ENCODE assay signal across 8 cellular contexts in the genomic region with DNA sequence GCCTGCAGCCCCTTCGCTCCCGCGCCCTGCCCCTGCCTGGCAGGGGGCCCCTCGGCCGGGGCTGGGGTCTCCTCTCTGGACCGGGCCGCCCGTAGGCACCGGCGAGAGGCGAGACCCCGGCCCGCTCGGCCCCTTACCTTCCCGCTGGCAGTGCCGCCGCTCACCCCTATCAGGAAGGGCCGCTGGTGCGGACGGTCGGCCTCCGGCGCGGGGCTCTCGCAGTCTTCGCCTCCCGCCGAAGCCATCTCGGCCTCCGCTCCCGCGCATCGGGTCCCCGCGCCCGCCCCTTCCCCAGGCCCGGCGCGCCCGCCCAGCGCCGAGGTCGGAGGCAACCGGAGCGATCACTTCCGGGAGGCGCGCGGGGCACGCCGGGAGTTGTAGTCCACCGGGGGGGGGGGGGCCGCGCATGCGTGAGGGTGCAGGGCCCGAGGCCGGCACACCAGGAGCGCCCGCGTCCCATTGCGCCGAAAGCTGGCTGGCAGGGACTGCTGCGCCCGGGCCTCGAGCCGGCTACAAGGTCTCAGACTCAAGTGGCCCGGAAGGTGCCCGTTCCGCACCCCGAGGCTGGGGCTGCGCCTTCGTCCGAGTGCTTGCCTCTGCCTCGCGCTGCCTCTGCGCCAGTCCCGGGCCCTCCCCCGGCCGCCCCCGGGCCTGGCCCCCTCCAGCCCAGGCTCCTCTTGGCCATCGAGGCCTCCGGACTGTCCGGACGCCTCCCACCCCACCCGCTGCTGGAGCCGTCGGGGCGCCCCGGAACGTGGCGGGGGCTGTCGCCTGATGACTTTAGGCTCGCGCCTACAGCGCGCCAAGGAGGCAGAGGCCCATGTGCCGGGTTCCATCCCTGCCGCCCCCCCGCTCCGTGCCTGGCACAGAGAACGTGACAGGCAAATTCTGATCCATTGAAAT. TPM values are rescaled to one million over a fixed set of nuclear protein-coding genes. Genes with fewer than 3 reads are reported as not detected.
A peak's percentile ranks its signal among the peaks of the same experiment; 100 is the strongest.
DNase-seq lines count a peak whose midpoint lies in the region; ATAC-seq and TF ChIP-seq lines count a peak whose summit lies in the region.

A gene (minus strand): TSS at position 334 of the 903 bp plus-strand sequence. CDS start 89 bp downstream, at position 245.

- H3K27ac ChIP-seq in adrenal gland, result peak within 1 kb of the TSS in 4 of 5 donors; percentile 43 to 86 (median 66)
- H3K27ac ChIP-seq in heart left ventricle, result peak within 1 kb of the TSS; percentile 20 to 96 (median 86)
- peak within 1 kb of the TSS; percentile 82 to 88 (median 86) for H3K27ac ChIP-seq in transverse colon

- no peak for TF ChIP-seq EP300 in transverse colon (IDR thresholded peaks at IDR 0.05; ENCODE audit: low read depth)

- TF ChIP-seq CTCF in GM12865 (IDR thresholded peaks at IDR 0.05; ENCODE audit: insufficient read depth, low read depth, low read length, missing control alignments) (no peak), adrenal gland (IDR thresholded peaks at IDR 0.05) (no peak), heart left ventricle (IDR thresholded peaks at IDR 0.05) (peak in 4 of 12 donors; percentile 1 to 22 (median 4)), transverse colon (IDR thresholded peaks at IDR 0.05) (peak in 1 of 5 experiments; percentile 2)

- 7 to 55% (median 25%) methylated on average over 4 to 101 of the region's 101 CpGs for WGBS in adrenal gland, 4 donors
- WGBS in heart left ventricle, 4 donors, result 5 to 16% (median 9%) methylated on average over 47 to 101 of the region's 101 CpGs
- WGBS in transverse colon (ENCODE audit: low coverage in 1 of 2), 2 donors, result 18% methylated on average over 27 of the region's 101 CpGs; no CpG with 5 or more reads in 1 of the 2 donors

- ATAC-seq in HG02610 (IDR thresholded peaks at IDR 0.05; ENCODE audit: unreplicated experiment), result peak; percentile 80
- peak; percentile 86 to 98 (median 98) for ATAC-seq in heart left ventricle

- H3K9me3 ChIP-seq in adrenal gland (replicated peaks in 1 of 3) (no peaks in the 10 kb centered on the region), heart left ventricle (no peaks in the 10 kb centered on the region), transverse colon (no peaks in the 10 kb centered on the region)

- H3K36me3 ChIP-seq in adrenal gland (replicated peaks in 1 of 2) (peaks cover 0 to 31% of the 10 kb centered on the region in 2 donors), heart left ventricle (peaks cover 0 to 39% (median 32%) of the 10 kb centered on the region in 9 donors), transverse colon (peaks cover 0 to 13% (median 3%) of the 10 kb centered on the region in 4 donors)

- intact Hi-C loops in adrenal gland (cut with DNase I), result no loop called here
- intact Hi-C loops in heart left ventricle (cut with DNase I), result loop anchor here in 1 of 10 donors (10.0 kb wide), 1 partner anchor 214 kb away; a partner anchor contains a TSS
- intact Hi-C loops in posterior cingulate gyrus (cut with DNase I), result loop anchor here (2.0 kb wide), 1 partner anchor 28 kb away; a partner anchor contains a TSS
- intact Hi-C loops in transverse colon (cut with DNase I; ENCODE audit: low total_unique reads), result no loop called here

- H3K4me1 ChIP-seq in adrenal gland (replicated peaks in 1 of 2) (peaks cover 10 to 15% of the 10 kb centered on the region in 2 donors), heart left ventricle (peaks cover 3 to 20% (median 11%) of the 10 kb centered on the region in 12 donors), transverse colon (peaks cover 12 to 23% (median 16%) of the 10 kb centered on the region in 4 donors)

- in situ Hi-C loops in transverse colon (cut with MboI; ENCODE audit: low pct_ligation_motif_present in 1 of 4, low pct_unique_long_range_greater_than_20kb in 1 of 4, low sequenced_read_pairs in 3 of 4), result no loop called here

- peak in 1 of 2 donors; percentile 62 for TF ChIP-seq POLR2A in adrenal gland (IDR thresholded peaks at IDR 0.05)
- peak in 1 of 2 donors; percentile 77 for TF ChIP-seq POLR2A in heart left ventricle (IDR thresholded peaks at IDR 0.05)
- peak; percentile 56 for TF ChIP-seq POLR2A in transverse colon (IDR thresholded peaks at IDR 0.05)

- DNase-seq in GM12865 (ENCODE audit: low read depth), result peak; percentile 88
- peak; percentile 69 for DNase-seq in NCI-H1105 treated with DMSO at 0.1 percent for 48 hours (lab: John Stamatoyannopoulos, UW)
- DNase-seq in T-helper 1 cell, result peak; percentile 60 to 87 (median 70)
- peak; percentile 76 to 86 (median 79) for DNase-seq in adrenal gland
- DNase-seq in heart left ventricle, result peak; percentile 82 to 93 (median 85)
- peak; percentile 50 to 95 (median 70) for DNase-seq in posterior cingulate gyrus
- peak; percentile 77 for DNase-seq in transverse colon

- peak within 1 kb of the TSS; percentile 86 for H3K4me3 ChIP-seq in GM12865 (ENCODE audit: low read depth, low read length)
- H3K4me3 ChIP-seq in adrenal gland, result peak within 1 kb of the TSS; percentile 62 to 94 (median 86)
- peak within 1 kb of the TSS; percentile 71 to 100 (median 96) for H3K4me3 ChIP-seq in heart left ventricle
- peak within 1 kb of the TSS; percentile 74 to 100 (median 97) for H3K4me3 ChIP-seq in transverse colon

- H3K27me3 ChIP-seq in adrenal gland (no peaks in the 10 kb centered on the region), heart left ventricle (no peaks in the 10 kb centered on the region), transverse colon (no peaks in the 10 kb centered on the region)

RNA-seq across cellular contexts. Expression of the gene that starts here (rescaled TPM):
- 10 to 100 TPM; 27.4 to 97.0 (median 34.7) TPM for total RNA-seq in adrenal gland
- 10 to 100 TPM; 17.9 to 63.9 (median 55.2) TPM for polyA plus RNA-seq in adrenal gland
- 10 to 100 TPM; 16.4 to 45.1 (median 24.9) TPM for total RNA-seq in heart left ventricle
- polyA plus RNA-seq in heart left ventricle, result 10 to 100 TPM; 22.5 to 36.5 TPM
- 10 to 100 TPM; 10.5 to 63.6 (median 35.3) TPM for total RNA-seq in transverse colon

Comparison
In these comparisons a context has a peak if more than half of its experiments do, and no peak if none do; other contexts are left out.
1. Peak in every context shown above with its lines: DNase-seq, ATAC-seq, H3K4me3 ChIP-seq and H3K27ac ChIP-seq.